In genomic region chr9:14391620-14392019, GRCh38 we compare ENCODE assay signal across 20 cellular contexts.
A peak's percentile ranks its signal among the peaks of the same experiment; 100 is the strongest.
DNase-seq lines count a peak whose midpoint lies in the region; TF ChIP-seq lines count a peak whose summit lies in the region.
"Had no signal": no experiment of that assay in that cellular context is flagged by ENCODE, and none has a peak within 500 bp of the region (broad histone marks: within the 10 kb centered on the region; RNA-seq: fewer than 3 reads in every experiment).

No MANE protein-coding gene starts in this region.

- intact Hi-C loops in cardiac septum (cut with DNase I): no loop called here

- no peak for TF ChIP-seq POLR2A in erythroblast (IDR thresholded peaks at IDR 0.05; ENCODE audit: low read length)

- DNase-seq in NCI-H2196 (lab: John Stamatoyannopoulos, UW; ENCODE audit: unreplicated experiment) (peak; percentile 41), NCI-H2196 treated with DMSO at 0.1 percent for 48 hours (lab: John Stamatoyannopoulos, UW; ENCODE audit: unreplicated experiment) (no peak), HT1080 (ENCODE audit: low read depth) (peak; percentile 21), NCI-H69 (lab: John Stamatoyannopoulos, UW) (peak; percentile 43), erythroblast (lab: John Stamatoyannopoulos, UW) (peak; percentile 16 to 30), cardiac septum (ENCODE audit: low spot score) (no peak), NCI-H2081 treated with DMSO at 0.1 percent for 48 hours (lab: John Stamatoyannopoulos, UW) (no peak)
- DNase-seq: C1 segment of cervical spinal cord; CD4-positive, alpha-beta memory T cell; COR-L47; DND-41; KBM-7; NCI-H1048; NCI-H1436; NCI-H187; NCI-H2227 treated with DMSO at 0.1 percent for 48 hours; NCI-H510A; Right ventricle myocardium superior; RPMI8226; T-helper 2 cell had no signal

Comparison
In these comparisons a context has a peak if more than half of its experiments do, and no peak if none do; other contexts are left out.
1. DNase-seq: peak in NCI-H2196 (single experiment), HT1080 (single experiment), NCI-H69 (single experiment) and erythroblast (2 of 2); none in NCI-H2196 treated with DMSO at 0.1 percent for 48 hours (single experiment), cardiac septum (single experiment) and NCI-H2081 treated with DMSO at 0.1 percent for 48 hours (single experiment).